In genomic region chr2:127604986-127605385, GRCh38 we compare ENCODE assay signal across 28 cellular contexts. TPM values are rescaled to one million over a fixed set of nuclear protein-coding genes. Genes with fewer than 3 reads are reported as not detected.
"Had no signal": no experiment of that assay in that cellular context is flagged by ENCODE, and none has a peak within 500 bp of the region (broad histone marks: within the 10 kb centered on the region; RNA-seq: fewer than 3 reads in every experiment).

No MANE protein-coding gene starts in this region.

- ATAC-seq: body of pancreas; natural killer cell treated with Interleukin-12 subunit alpha and Interleukin-12 subunit beta and Interleukin-15 and Interleukin-18, amount 100 ng/mL, for 72 hours; psoas muscle; T-helper 17 cell had no signal

- H3K4me3 ChIP-seq: body of pancreas, cardiac muscle cell, hepatocyte, left ventricle myocardium inferior, ovary, psoas muscle, right atrium auricular region, suprapubic skin, tibial nerve, vagina had no signal

- H3K27me3 Mint-ChIP-seq: activated naive CD4-positive, alpha-beta T cell treated with anti-CD3 and anti-CD28 coated beads, Interleukin-2, amount 50 U/mL, for 24 hours; dendritic cell treated with granulocyte-macrophage colony-stimulating factor and Interleukin-4, amounts not matched to agents 40 ng/mL and 50 ng/mL, for 4 days; natural killer cell treated with Interleukin-12 subunit alpha and Interleukin-12 subunit beta and Interleukin-15 and Interleukin-18, amount 100 ng/mL, for 72 hours; stimulated activated naive CD8-positive, alpha-beta T cell treated with anti-CD3 and anti-CD28 coated beads, Interleukin-15, Interleukin-2, amounts not matched to agents 100 ng/mL and 50 ng/mL, for 24 hours had no signal

- H3K27ac Mint-ChIP-seq: activated naive CD4-positive, alpha-beta T cell treated with anti-CD3 and anti-CD28 coated beads, Interleukin-2, amount 50 U/mL, for 24 hours; dendritic cell treated with granulocyte-macrophage colony-stimulating factor and Interleukin-4, amounts not matched to agents 40 ng/mL and 50 ng/mL, for 4 days; natural killer cell treated with Interleukin-12 subunit alpha and Interleukin-12 subunit beta and Interleukin-15 and Interleukin-18, amount 100 ng/mL, for 72 hours; stimulated activated naive CD8-positive, alpha-beta T cell treated with anti-CD3 and anti-CD28 coated beads, Interleukin-15, Interleukin-2, amounts not matched to agents 100 ng/mL and 50 ng/mL, for 24 hours; T-helper 17 cell had no signal

- H3K9me3 Mint-ChIP-seq: activated naive CD4-positive, alpha-beta T cell treated with anti-CD3 and anti-CD28 coated beads, Interleukin-2, amount 50 U/mL, for 24 hours; immature natural killer cell; natural killer cell treated with Interleukin-12 subunit alpha and Interleukin-12 subunit beta and Interleukin-15 and Interleukin-18, amount 100 ng/mL, for 72 hours had no signal

- H3K27ac ChIP-seq: body of pancreas, cardiac muscle cell, hepatocyte, left ventricle myocardium inferior, ovary, psoas muscle, right atrium auricular region, suprapubic skin, tibial nerve, vagina, VCaP had no signal

- DNase-seq: activated CD4-positive, alpha-beta T cell treated with anti-CD3 and anti-CD28 coated beads for 1 hour; activated T-cell treated with anti-CD3 and anti-CD28 coated beads, Interleukin-2, amount 50 U/mL, for 48 hours; anterior cingulate cortex; effector CD8-positive, alpha-beta T cell; immature natural killer cell; kidney glomerular epithelial cell; left ventricle myocardium inferior; mammary epithelial cell; midbrain; psoas muscle; stimulated activated CD4-positive, alpha-beta T cell treated with anti-CD3 and anti-CD28 coated beads, Interleukin-12 subunit alpha, Interleukin-12 subunit beta, amount 100 ng/mL, for 4 hours; stimulated activated CD4-positive, alpha-beta T cell treated with anti-CD3 and anti-CD28 coated beads, Interleukin-4, amount 100 ng/mL, for 4 hours; SW 1271; T-helper 17 cell had no signal

- H3K4me1 Mint-ChIP-seq: immature natural killer cell had no signal

- H3K36me3 Mint-ChIP-seq: activated naive CD4-positive, alpha-beta T cell treated with anti-CD3 and anti-CD28 coated beads, Interleukin-2, amount 50 U/mL, for 24 hours; immature natural killer cell; natural killer cell treated with Interleukin-12 subunit alpha and Interleukin-12 subunit beta and Interleukin-15 and Interleukin-18, amount 100 ng/mL, for 72 hours had no signal

- H3K4me3 Mint-ChIP-seq: activated naive CD4-positive, alpha-beta T cell treated with anti-CD3 and anti-CD28 coated beads, Interleukin-2, amount 50 U/mL, for 24 hours; dendritic cell treated with granulocyte-macrophage colony-stimulating factor and Interleukin-4, amounts not matched to agents 40 ng/mL and 50 ng/mL, for 4 days; immature natural killer cell; natural killer cell treated with Interleukin-12 subunit alpha and Interleukin-12 subunit beta and Interleukin-15 and Interleukin-18, amount 100 ng/mL, for 72 hours; stimulated activated naive CD8-positive, alpha-beta T cell treated with anti-CD3 and anti-CD28 coated beads, Interleukin-15, Interleukin-2, amounts not matched to agents 100 ng/mL and 50 ng/mL, for 24 hours; T-helper 17 cell had no signal

RNA-seq across cellular contexts. Expression of gene GPR17, which starts 41.0 kb away (rescaled TPM):
- total RNA-seq: cardiac muscle cell; chondrocyte; hepatocyte; mammary epithelial cell; natural killer cell treated with Interleukin-12 subunit alpha and Interleukin-12 subunit beta and Interleukin-15 and Interleukin-18, amount 100 ng/mL, for 72 hours; ovary; T-helper 17 cell; vagina had no signal
